Comparison of ENCODE assay signal across 23 cellular contexts in the genomic region with DNA sequence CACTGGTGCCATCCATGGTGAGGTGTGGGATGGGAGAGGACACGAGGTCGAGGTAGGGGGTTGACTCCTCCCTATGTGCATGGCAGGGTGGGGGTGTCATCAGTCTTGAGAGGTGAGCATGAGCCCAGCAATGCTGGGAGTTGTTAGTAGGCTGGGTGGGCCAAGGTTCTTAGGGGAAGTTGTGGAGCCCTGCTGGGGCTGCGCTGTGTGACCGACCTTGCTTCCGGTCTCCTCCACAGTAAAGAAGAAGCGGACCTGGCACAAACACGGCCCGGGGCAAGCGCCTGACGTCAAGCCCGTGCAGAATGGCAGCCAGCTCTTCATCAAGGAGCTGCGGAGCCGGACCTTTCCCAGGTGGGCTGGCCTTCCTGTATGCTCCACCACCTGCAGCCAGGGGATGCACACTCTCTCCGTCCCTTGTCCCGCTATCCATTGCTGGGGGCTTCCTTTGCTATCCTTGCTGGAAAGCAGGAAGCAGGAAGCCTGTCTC. TPM values are rescaled to one million over a fixed set of nuclear protein-coding genes. Genes with fewer than 3 reads are reported as not detected.
DNase-seq lines count a peak whose midpoint lies in the region; ATAC-seq and TF ChIP-seq lines count a peak whose summit lies in the region.
"Had no signal": no experiment of that assay in that cellular context is flagged by ENCODE, and none has a peak within 500 bp of the region (broad histone marks: within the 10 kb centered on the region; RNA-seq: fewer than 3 reads in every experiment).

No MANE protein-coding gene starts in this region.

- 96 to 100% (median 98%) methylated on average over 13 to 15 of the region's 15 CpGs for WGBS in spleen, 5 donors

- H3K4me3 Mint-ChIP-seq in activated CD4-positive, alpha-beta memory T cell treated with anti-CD3 and anti-CD28 coated beads for 36 hours: no peak overlapping the region
- no peak overlapping the region for H3K4me3 Mint-ChIP-seq in activated CD4-positive, alpha-beta memory T cell treated with anti-CD3 and anti-CD28 coated beads, Interleukin-2, amount 10 ng/mL, durations not matched to agents 7 days and 5 days
- no peak overlapping the region for H3K4me3 Mint-ChIP-seq in chondrocyte (ENCODE audit: unreplicated experiment)
- H3K4me3 Mint-ChIP-seq in CD8-positive, alpha-beta T cell: no peak overlapping the region
- H3K4me3 Mint-ChIP-seq: CD4-positive, alpha-beta T cell; H9 had no signal

- ATAC-seq in CD8-positive, alpha-beta T cell: no peak
- no peak for ATAC-seq in GM21515 (IDR thresholded peaks at IDR 0.05; ENCODE audit: unreplicated experiment)

- POLR2A ChIA-PET in activated CD4-positive, alpha-beta memory T cell treated with anti-CD3 and anti-CD28 coated beads for 36 hours (lab: Charles Lee): no interaction called here
- POLR2A ChIA-PET in activated CD4-positive, alpha-beta memory T cell treated with anti-CD3 and anti-CD28 coated beads, Interleukin-2, amount 10 ng/mL, durations not matched to agents 7 days and 5 days (lab: Charles Lee): no interaction called here
- POLR2A ChIA-PET in CD8-positive, alpha-beta T cell (lab: Charles Lee): interaction anchor here (0.8 kb wide), 1 partner anchor 191 kb away, joined by 3 read pairs; no protein-coding TSS in a partner anchor

- H3K4me1 Mint-ChIP-seq in activated CD4-positive, alpha-beta memory T cell treated with anti-CD3 and anti-CD28 coated beads for 36 hours (ENCODE audit: low read depth): no peaks in the 10 kb centered on the region
- no peaks in the 10 kb centered on the region for H3K4me1 Mint-ChIP-seq in activated CD4-positive, alpha-beta memory T cell treated with anti-CD3 and anti-CD28 coated beads, Interleukin-2, amount 10 ng/mL, durations not matched to agents 7 days and 5 days
- peaks cover 7% of the 10 kb centered on the region for H3K4me1 Mint-ChIP-seq in chondrocyte (ENCODE audit: low read depth)
- peaks cover 2% of the 10 kb centered on the region for H3K4me1 Mint-ChIP-seq in CD8-positive, alpha-beta T cell (ENCODE audit: low read depth)

- peaks cover 17% of the 10 kb centered on the region for H3K9me3 Mint-ChIP-seq in activated CD4-positive, alpha-beta memory T cell treated with anti-CD3 and anti-CD28 coated beads for 36 hours
- H3K9me3 Mint-ChIP-seq in activated CD4-positive, alpha-beta memory T cell treated with anti-CD3 and anti-CD28 coated beads, Interleukin-2, amount 10 ng/mL, durations not matched to agents 7 days and 5 days: peaks cover 6% of the 10 kb centered on the region
- peaks cover 16% of the 10 kb centered on the region for H3K9me3 Mint-ChIP-seq in chondrocyte (ENCODE audit: low read depth)
- peaks cover 17% of the 10 kb centered on the region for H3K9me3 Mint-ChIP-seq in CD8-positive, alpha-beta T cell

- no peaks in the 10 kb centered on the region for H3K27me3 ChIP-seq in spleen (replicated peaks in 1 of 7)
- H3K27me3 ChIP-seq in CD8-positive, alpha-beta T cell (ENCODE audit: insufficient read depth, low read length): no peaks in the 10 kb centered on the region
- H3K27me3 ChIP-seq: BLaER1, MG63 had no signal

- no peaks in the 10 kb centered on the region for H3K4me1 ChIP-seq in spleen
- H3K4me1 ChIP-seq in CD8-positive, alpha-beta T cell (ENCODE audit: insufficient read depth, low read length): no peaks in the 10 kb centered on the region
- H3K4me1 ChIP-seq: BLaER1, Caco-2 had no signal

- no peak overlapping the region for H3K4me3 ChIP-seq in spleen
- H3K4me3 ChIP-seq in CD8-positive, alpha-beta T cell (ENCODE audit: low read depth, low read length): no peak overlapping the region
- H3K4me3 ChIP-seq: BLaER1, MG63 had no signal

- H3K27ac ChIP-seq in spleen: no peak overlapping the region
- no peak overlapping the region for H3K27ac ChIP-seq in CD8-positive, alpha-beta T cell (ENCODE audit: low read depth, low read length)
- H3K27ac ChIP-seq: 22Rv1, BLaER1 had no signal

- no peak overlapping the region for H3K27ac Mint-ChIP-seq in activated CD4-positive, alpha-beta memory T cell treated with anti-CD3 and anti-CD28 coated beads for 36 hours
- no peak overlapping the region for H3K27ac Mint-ChIP-seq in activated CD4-positive, alpha-beta memory T cell treated with anti-CD3 and anti-CD28 coated beads, Interleukin-2, amount 10 ng/mL, durations not matched to agents 7 days and 5 days
- no peak overlapping the region for H3K27ac Mint-ChIP-seq in chondrocyte (ENCODE audit: unreplicated experiment)
- no peak overlapping the region for H3K27ac Mint-ChIP-seq in CD8-positive, alpha-beta T cell
- H3K27ac Mint-ChIP-seq: CD4-positive, alpha-beta T cell had no signal

- TF ChIP-seq CTCF in chondrocyte (IDR thresholded peaks at IDR 0.05) (no peak), spleen (IDR thresholded peaks at IDR 0.05 in 8 of 11, conservative IDR thresholded peaks at IDR 0.05 in 3 of 11) (no peak)
- TF ChIP-seq CTCF in CD8-positive, alpha-beta T cell (IDR thresholded peaks at IDR 0.05): no peak

- peak; percentile 3 for DNase-seq in activated CD4-positive, alpha-beta memory T cell treated with anti-CD3 and anti-CD28 coated beads for 36 hours
- no peak for DNase-seq in activated CD4-positive, alpha-beta memory T cell treated with anti-CD3 and anti-CD28 coated beads, Interleukin-2, amount 10 ng/mL, durations not matched to agents 7 days and 5 days
- DNase-seq in chondrocyte (ENCODE audit: low spot score): peak; percentile 90
- DNase-seq in mesenteric fat pad (ENCODE audit: low spot score): peak; percentile 81
- DNase-seq in spleen: peak; percentile 56
- no peak for DNase-seq in amygdala (lab: John Stamatoyannopoulos, UW)
- no peak for DNase-seq in CD8-positive, alpha-beta T cell
- DNase-seq: ACHN, Caco-2, DMS 273 treated with DMSO at 0.1 percent for 48 hours, DMS79 treated with DMSO at 0.1 percent for 48 hours, H9, MG63, NCI-H1417, NCI-H1694 treated with DMSO at 0.1 percent for 48 hours, NCI-H2081 treated with DMSO at 0.1 percent for 48 hours, NCI-H2171 treated with DMSO at 0.1 percent for 48 hours, NCI-H526, Right ventricle myocardium superior had no signal

- intact Hi-C loops in activated CD4-positive, alpha-beta memory T cell treated with anti-CD3 and anti-CD28 coated beads for 36 hours (cut with micrococcal nuclease): no loop called here
- intact Hi-C loops in spleen (cut with DNase I; ENCODE audit: low total_unique reads): no loop called here
- intact Hi-C loops in CD8-positive, alpha-beta T cell (cut with DNase I, micrococcal nuclease): no loop called here

- no peaks in the 10 kb centered on the region for H3K27me3 Mint-ChIP-seq in activated CD4-positive, alpha-beta memory T cell treated with anti-CD3 and anti-CD28 coated beads for 36 hours
- H3K27me3 Mint-ChIP-seq in activated CD4-positive, alpha-beta memory T cell treated with anti-CD3 and anti-CD28 coated beads, Interleukin-2, amount 10 ng/mL, durations not matched to agents 7 days and 5 days: no peaks in the 10 kb centered on the region
- no peaks in the 10 kb centered on the region for H3K27me3 Mint-ChIP-seq in chondrocyte (ENCODE audit: low read depth)
- no peaks in the 10 kb centered on the region for H3K27me3 Mint-ChIP-seq in CD8-positive, alpha-beta T cell (ENCODE audit: low read depth)
- H3K27me3 Mint-ChIP-seq: CD4-positive, alpha-beta T cell had no signal

- H3K36me3 ChIP-seq in spleen: peaks cover 2 to 97% (median 64%) of the 10 kb centered on the region in 6 donors
- peaks cover 16% of the 10 kb centered on the region for H3K36me3 ChIP-seq in CD8-positive, alpha-beta T cell (ENCODE audit: insufficient read depth, low read length)

- no peak for TF ChIP-seq POLR2A in spleen (IDR thresholded peaks at IDR 0.05)

- H3K9me3 ChIP-seq in spleen: peaks cover 2 to 25% (median 19%) of the 10 kb centered on the region in 8 donors
- H3K9me3 ChIP-seq in CD8-positive, alpha-beta T cell (ENCODE audit: low read length): peaks cover 4% of the 10 kb centered on the region
- H3K9me3 ChIP-seq: Caco-2, MG63 had no signal

- CTCF ChIA-PET in activated CD4-positive, alpha-beta memory T cell treated with anti-CD3 and anti-CD28 coated beads for 36 hours (lab: Charles Lee): no interaction called here
- CTCF ChIA-PET in activated CD4-positive, alpha-beta memory T cell treated with anti-CD3 and anti-CD28 coated beads, Interleukin-2, amount 10 ng/mL, durations not matched to agents 7 days and 5 days (lab: Charles Lee): no interaction called here
- CTCF ChIA-PET in CD8-positive, alpha-beta T cell (lab: Charles Lee): no interaction called here

- peaks cover 53% of the 10 kb centered on the region for H3K36me3 Mint-ChIP-seq in activated CD4-positive, alpha-beta memory T cell treated with anti-CD3 and anti-CD28 coated beads for 36 hours
- peaks cover 42% of the 10 kb centered on the region for H3K36me3 Mint-ChIP-seq in activated CD4-positive, alpha-beta memory T cell treated with anti-CD3 and anti-CD28 coated beads, Interleukin-2, amount 10 ng/mL, durations not matched to agents 7 days and 5 days (ENCODE audit: low read depth)
- H3K36me3 Mint-ChIP-seq in chondrocyte (ENCODE audit: low read depth): peaks cover 42% of the 10 kb centered on the region
- H3K36me3 Mint-ChIP-seq in CD8-positive, alpha-beta T cell: peaks cover 89% of the 10 kb centered on the region

RNA-seq across cellular contexts. Expression of gene PHF2, which starts 59.8 kb away (rescaled TPM):
- 10 to 100 TPM; 16.0 to 16.2 TPM for total RNA-seq in activated CD4-positive, alpha-beta memory T cell treated with anti-CD3 and anti-CD28 coated beads for 36 hours
- 10 to 100 TPM; 25.5 to 26.8 TPM for total RNA-seq in activated CD4-positive, alpha-beta memory T cell treated with anti-CD3 and anti-CD28 coated beads, Interleukin-2, amount 10 ng/mL, durations not matched to agents 7 days and 5 days
- total RNA-seq in chondrocyte: 28.5 to 30.1 TPM (median 29.4 TPM) in 3 replicates
- total RNA-seq in mesenteric fat pad: 23.0 TPM
- total RNA-seq in spleen: 10 to 100 TPM; 27.6 to 46.2 (median 32.6) TPM
- 10 to 100 TPM; 11.2 to 23.1 (median 13.7) TPM for polyA plus RNA-seq in spleen
- total RNA-seq in CD8-positive, alpha-beta T cell: 10 to 100 TPM; 23.9 to 25.7 TPM

Comparison
In these comparisons a context has a peak if more than half of its experiments do, and no peak if none do; other contexts are left out.
1. DNase-seq: peak in activated CD4-positive, alpha-beta memory T cell treated with anti-CD3 and anti-CD28 coated beads for 36 hours (single experiment), chondrocyte (single experiment), mesenteric fat pad (single experiment) and spleen (single experiment); none in activated CD4-positive, alpha-beta memory T cell treated with anti-CD3 and anti-CD28 coated beads, Interleukin-2, amount 10 ng/mL, durations not matched to agents 7 days and 5 days (single experiment), amygdala (0 of 56) and CD8-positive, alpha-beta T cell (0 of 7).